Comparison of ENCODE assay signal across 19 cellular contexts in the genomic region with DNA sequence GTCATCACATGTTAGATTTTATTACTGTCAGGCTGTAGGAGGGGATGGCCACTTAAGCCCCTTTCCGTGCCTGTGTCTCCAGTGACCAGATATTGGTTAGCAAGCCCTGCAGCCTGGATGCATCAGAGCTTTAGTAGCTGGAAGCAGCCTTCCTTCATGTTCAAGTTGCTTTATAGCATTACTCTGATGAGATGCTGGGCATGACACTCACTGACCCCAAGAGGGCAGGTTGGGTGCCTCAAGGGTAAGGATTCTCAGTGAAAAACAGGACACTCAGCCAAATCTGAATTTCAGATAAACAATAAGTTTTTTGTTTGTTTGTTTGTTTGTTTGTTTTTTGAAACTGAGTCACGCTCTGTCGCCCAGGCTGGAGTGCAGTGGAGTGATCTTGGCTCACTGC.
"Had no signal": no experiment of that assay in that cellular context is flagged by ENCODE, and none has a peak within 500 bp of the region (broad histone marks: within the 10 kb centered on the region; RNA-seq: fewer than 3 reads in every experiment).

No MANE protein-coding gene starts in this region.

- H3K9me3 ChIP-seq: lower lobe of right lung, pancreas, sigmoid colon had no signal

- H2AFZ ChIP-seq: neural progenitor cell had no signal

- H3K9ac ChIP-seq: neural progenitor cell had no signal

- H3K4me1 ChIP-seq: foreskin keratinocyte, lower lobe of right lung, sigmoid colon had no signal

- H3K4me1 Mint-ChIP-seq: activated naive CD8-positive, alpha-beta T cell treated with anti-CD3 and anti-CD28 coated beads, Interleukin-2, amount 50 U/mL, for 24 hours; stimulated activated effector memory CD8-positive, alpha-beta T cell treated with anti-CD3 and anti-CD28 coated beads, Interleukin-12 subunit alpha, Interleukin-12 subunit beta, amount 100 ng/mL, for 72 hours had no signal

- H3K27me3 ChIP-seq: neural progenitor cell, pancreas, sigmoid colon had no signal

- H3K36me3 ChIP-seq: lower lobe of right lung, neural progenitor cell, pancreas, sigmoid colon had no signal

- H3K4me3 ChIP-seq: lower lobe of right lung, neural progenitor cell, pancreas, sigmoid colon had no signal

- H3K4me3 Mint-ChIP-seq: activated naive CD8-positive, alpha-beta T cell treated with anti-CD3 and anti-CD28 coated beads, Interleukin-2, amount 50 U/mL, for 24 hours; activated T-helper 1 cell treated with anti-CD3 and anti-CD28 coated beads, Interleukin-12 subunit alpha, Interleukin-12 subunit beta, Interleukin-2, Interleukin-4 antibody, amounts not matched to agents 30 ng/mL and 10 ng/mL and 1 ng/mL, durations not matched to agents 14 hours and 24 hours and 36 hours; neural progenitor cell; stimulated activated effector memory CD8-positive, alpha-beta T cell treated with anti-CD3 and anti-CD28 coated beads, Interleukin-12 subunit alpha, Interleukin-12 subunit beta, amount 100 ng/mL, for 72 hours had no signal

- DNase-seq: activated CD4-positive, alpha-beta T cell treated with anti-CD3 and anti-CD28 coated beads, Interleukin-2, amount 50 U/mL, for 1 hour; activated CD8-positive, alpha-beta memory T cell treated with anti-CD3 and anti-CD28 coated beads for 24 hours; activated naive CD4-positive, alpha-beta T cell treated with Interleukin-2 at 50 U/mL for 16 hours; activated naive CD8-positive, alpha-beta T cell treated with anti-CD3 and anti-CD28 coated beads, Interleukin-2, amount 50 U/mL, for 24 hours; aorta; effector memory CD4-positive, alpha-beta T cell; foreskin keratinocyte; head of caudate nucleus; left cardiac atrium; lower lobe of right lung; midbrain; pancreas; sigmoid colon; stimulated activated CD4-positive, alpha-beta T cell treated with anti-CD3 and anti-CD28 coated beads, Interleukin-12 subunit alpha, Interleukin-12 subunit beta, amount 100 ng/mL, for 4 hours; stimulated activated CD4-positive, alpha-beta T cell treated with anti-CD3 and anti-CD28 coated beads, Interleukin-2, amount 100 ng/mL, for 24 hours had no signal

- H3K36me3 Mint-ChIP-seq: stimulated activated effector memory CD8-positive, alpha-beta T cell treated with anti-CD3 and anti-CD28 coated beads, Interleukin-12 subunit alpha, Interleukin-12 subunit beta, amount 100 ng/mL, for 72 hours had no signal

- H3K27me3 Mint-ChIP-seq: activated naive CD8-positive, alpha-beta T cell treated with anti-CD3 and anti-CD28 coated beads, Interleukin-2, amount 50 U/mL, for 24 hours had no signal

- H3K27ac Mint-ChIP-seq: activated naive CD8-positive, alpha-beta T cell treated with anti-CD3 and anti-CD28 coated beads, Interleukin-2, amount 50 U/mL, for 24 hours; activated T-helper 1 cell treated with anti-CD3 and anti-CD28 coated beads, Interleukin-12 subunit alpha, Interleukin-12 subunit beta, Interleukin-2, Interleukin-4 antibody, amounts not matched to agents 30 ng/mL and 10 ng/mL and 1 ng/mL, durations not matched to agents 14 hours and 24 hours and 36 hours; neural progenitor cell; stimulated activated effector memory CD8-positive, alpha-beta T cell treated with anti-CD3 and anti-CD28 coated beads, Interleukin-12 subunit alpha, Interleukin-12 subunit beta, amount 100 ng/mL, for 72 hours had no signal

- H3K27ac ChIP-seq: foreskin keratinocyte, lower lobe of right lung, neural progenitor cell, pancreas, sigmoid colon had no signal

- H3K9me3 Mint-ChIP-seq: activated naive CD8-positive, alpha-beta T cell treated with anti-CD3 and anti-CD28 coated beads, Interleukin-2, amount 50 U/mL, for 24 hours; activated T-helper 1 cell treated with anti-CD3 and anti-CD28 coated beads, Interleukin-12 subunit alpha, Interleukin-12 subunit beta, Interleukin-2, Interleukin-4 antibody, amounts not matched to agents 30 ng/mL and 10 ng/mL and 1 ng/mL, durations not matched to agents 14 hours and 24 hours and 36 hours; stimulated activated effector memory CD8-positive, alpha-beta T cell treated with anti-CD3 and anti-CD28 coated beads, Interleukin-12 subunit alpha, Interleukin-12 subunit beta, amount 100 ng/mL, for 72 hours had no signal

- ATAC-seq: activated CD4-positive, CD25-positive, alpha-beta regulatory T cell treated with anti-CD3 and anti-CD28 coated beads, Interleukin-2, amount 50 U/mL, for 24 hours; activated naive CD8-positive, alpha-beta T cell treated with anti-CD3 and anti-CD28 coated beads, Interleukin-2, amount 50 U/mL, for 24 hours; foreskin keratinocyte; left cardiac atrium; lower lobe of right lung; stimulated activated effector memory CD8-positive, alpha-beta T cell treated with anti-CD3 and anti-CD28 coated beads, Interleukin-12 subunit alpha, Interleukin-12 subunit beta, amount 100 ng/mL, for 72 hours had no signal

- H3K4me2 ChIP-seq: neural progenitor cell had no signal
